ENCODE assay signal across 11 cellular contexts in genomic region chr4:168449740-168450442, GRCh38. TPM values are rescaled to one million over a fixed set of nuclear protein-coding genes. Genes with fewer than 3 reads are reported as not detected.
DNase-seq lines count a peak whose midpoint lies in the region; ATAC-seq and TF ChIP-seq lines count a peak whose summit lies in the region.
"Had no signal": no experiment of that assay in that cellular context is flagged by ENCODE, and none has a peak within 500 bp of the region (broad histone marks: within the 10 kb centered on the region; RNA-seq: fewer than 3 reads in every experiment).

No MANE protein-coding gene starts in this region.

- H3K36me3 ChIP-seq in MG63 (peaks cover 11% of the 10 kb centered on the region), mesodermal cell (ENCODE audit: control insufficient read depth, insufficient read depth, low read length) (no peaks in the 10 kb centered on the region), prostate gland (no peaks in the 10 kb centered on the region)
- H3K36me3 ChIP-seq: WERI-Rb-1 had no signal

- H3K27me3 ChIP-seq in MG63: no peaks in the 10 kb centered on the region
- H3K27me3 ChIP-seq in prostate gland (replicated peaks; ENCODE audit: insufficient read depth): no peaks in the 10 kb centered on the region
- H3K27me3 ChIP-seq: upper lobe of right lung had no signal

- H3K4me3 ChIP-seq in MG63: no peak overlapping the region
- no peak overlapping the region for H3K4me3 ChIP-seq in astrocyte of the spinal cord (ENCODE audit: low read depth, low read length)
- H3K4me3 ChIP-seq in mesodermal cell (ENCODE audit: extremely low read depth, insufficient read depth, low read length, poor library complexity, severe bottlenecking): no peak overlapping the region
- no peak overlapping the region for H3K4me3 ChIP-seq in prostate gland
- H3K4me3 ChIP-seq: upper lobe of right lung had no signal

- peaks cover 16% of the 10 kb centered on the region for H3K4me1 ChIP-seq in mesodermal cell (ENCODE audit: control insufficient read depth, insufficient read depth, low read length, poor library complexity, severe bottlenecking)
- H3K4me1 ChIP-seq in prostate gland (replicated peaks): no peaks in the 10 kb centered on the region
- H3K4me1 ChIP-seq: upper lobe of right lung had no signal

- no peak for ATAC-seq in HG02885 (IDR thresholded peaks at IDR 0.05; ENCODE audit: poor library complexity, unreplicated experiment)
- ATAC-seq: upper lobe of right lung had no signal

- H3K9me3 ChIP-seq in MG63: no peaks in the 10 kb centered on the region
- no peaks in the 10 kb centered on the region for H3K9me3 ChIP-seq in mesodermal cell (ENCODE audit: control insufficient read depth, low read length)
- no peaks in the 10 kb centered on the region for H3K9me3 ChIP-seq in prostate gland
- H3K9me3 ChIP-seq: upper lobe of right lung had no signal

- peak; percentile 17 for DNase-seq in CMK (ENCODE audit: low read depth)
- peak; percentile 15 for DNase-seq in MG63
- peak; percentile 50 for DNase-seq in astrocyte of the spinal cord (ENCODE audit: low read depth, low spot score)
- DNase-seq in NCI-H1048 (lab: John Stamatoyannopoulos, UW): no peak
- no peak for DNase-seq in prostate gland (ENCODE audit: low spot score)
- no peak for DNase-seq in NCI-H2196 treated with DMSO at 0.1 percent for 48 hours (lab: John Stamatoyannopoulos, UW; ENCODE audit: unreplicated experiment)
- DNase-seq: NCI-H82, upper lobe of right lung, WERI-Rb-1 had no signal

- TF ChIP-seq POLR2A in prostate gland (IDR thresholded peaks at IDR 0.05): no peak

- intact Hi-C loops in prostate gland (cut with DNase I): no loop called here

- in situ Hi-C loops in astrocyte of the spinal cord (cut with HindIII; ENCODE audit: low sequenced_read_pairs): no loop called here

- TF ChIP-seq CTCF in astrocyte of the spinal cord (IDR thresholded peaks at IDR 0.05; ENCODE audit: low read depth, low read length): no peak
- TF ChIP-seq CTCF in prostate gland (IDR thresholded peaks at IDR 0.05): no peak

- 54 to 88% methylated on average over 2 to 4 of the region's 5 CpGs for WGBS in mesodermal cell (ENCODE audit: insufficient coverage in 2 of 2), 2 experiments
- 74% methylated on average over 5 of the region's 5 CpGs for WGBS in prostate gland

- peak overlapping the region; percentile 62 for H3K27ac ChIP-seq in mesodermal cell (ENCODE audit: low read depth, low read length, severe bottlenecking)
- H3K27ac ChIP-seq in prostate gland: no peak overlapping the region
- H3K27ac ChIP-seq: upper lobe of right lung, WERI-Rb-1 had no signal

RNA-seq across cellular contexts. Expression of gene DDX60L, which starts 30.4 kb away (rescaled TPM):
- 7.6 and 8.1 TPM in 2 replicates for total RNA-seq in MG63 (2014; rRNA removed; shearing (Covaris generic); ENCODE audit: low replicate concordance)
- 0.52 TPM for polyA plus RNA-seq in mesodermal cell (2013, experiment 1 of 2)
- 1.6 TPM for polyA plus RNA-seq in mesodermal cell (2013, experiment 2 of 2)
- total RNA-seq in prostate gland: 10 to 100 TPM; 11.9 to 13.1 TPM

RNA-seq across cellular contexts. Expression of gene PALLD, which starts 47.0 kb away (rescaled TPM):
- 40.2 and 46.8 TPM in 2 replicates for total RNA-seq in MG63 (2014; rRNA removed; shearing (Covaris generic); ENCODE audit: low replicate concordance)
- 101 TPM for polyA plus RNA-seq in mesodermal cell (2013, experiment 1 of 2)
- 102 TPM for polyA plus RNA-seq in mesodermal cell (2013, experiment 2 of 2)
- 100 to 1,000 TPM; 252 TPM for total RNA-seq in prostate gland

Comparison
In these comparisons a context has a peak if more than half of its experiments do, and no peak if none do; other contexts are left out.
1. DNase-seq: peak in CMK (single experiment), MG63 (single experiment) and astrocyte of the spinal cord (single experiment); none in NCI-H1048 (single experiment), prostate gland (single experiment) and NCI-H2196 treated with DMSO at 0.1 percent for 48 hours (single experiment).